ENCODE assay signal across 9 cellular contexts in the genomic region with DNA sequence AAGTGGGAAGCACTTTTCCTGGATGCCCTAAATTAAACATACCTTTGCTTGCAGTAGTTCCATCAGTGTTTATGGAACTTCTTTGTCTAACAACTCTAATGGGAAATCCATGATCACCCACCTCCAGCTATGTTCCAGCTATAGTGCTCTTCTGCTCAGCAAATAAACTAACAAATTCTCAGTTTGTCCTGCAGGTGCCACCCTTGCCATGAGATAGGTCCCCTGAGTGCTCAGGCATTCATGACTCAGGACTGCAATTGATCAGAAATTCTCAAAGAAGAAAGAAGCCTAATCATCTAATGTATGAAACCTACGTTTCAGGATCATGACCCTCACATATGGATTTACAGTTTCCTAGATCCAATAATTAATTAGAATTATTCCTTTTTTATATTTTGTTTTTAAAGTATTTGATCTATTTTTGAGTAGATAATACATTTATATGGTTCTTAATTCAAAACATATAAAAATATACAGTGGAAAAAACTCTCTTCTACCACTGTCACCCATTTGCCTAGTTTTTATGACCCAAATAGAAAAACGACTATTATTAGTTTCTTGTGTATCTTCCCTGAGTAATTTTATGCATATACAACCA. TPM values are rescaled to one million over a fixed set of nuclear protein-coding genes. Genes with fewer than 3 reads are reported as not detected.
DNase-seq lines count a peak whose midpoint lies in the region; ATAC-seq and TF ChIP-seq lines count a peak whose summit lies in the region.
"Had no signal": no experiment of that assay in that cellular context is flagged by ENCODE, and none has a peak within 500 bp of the region (broad histone marks: within the 10 kb centered on the region; RNA-seq: fewer than 3 reads in every experiment).

No MANE protein-coding gene starts in this region.

- intact Hi-C loops in activated CD4-positive, alpha-beta T cell treated with anti-CD3 and anti-CD28 coated beads, Interleukin-2, amount 10 ng/mL, durations not matched to agents 24 days and 14 days (cut with micrococcal nuclease), result loop anchor here (2.0 kb wide), 1 partner anchor 147 kb away; no protein-coding TSS in a partner anchor

- no peaks in the 10 kb centered on the region for H3K9me3 ChIP-seq in parathyroid adenoma (ENCODE audit: control insufficient read depth, low read length)
- H3K9me3 ChIP-seq: mucosa of descending colon had no signal

- no peaks in the 10 kb centered on the region for H3K36me3 ChIP-seq in parathyroid adenoma (ENCODE audit: control insufficient read depth, insufficient read depth, low read length)

- no peak overlapping the region for H3K4me2 ChIP-seq in parathyroid adenoma (ENCODE audit: low read length)

- H3K27ac ChIP-seq in parathyroid adenoma, result no peak overlapping the region

- H3K79me2 ChIP-seq in parathyroid adenoma, result no peaks in the 10 kb centered on the region

- DNase-seq in Caki2 (ENCODE audit: low read depth) (peak; percentile 25), LoVo (ENCODE audit: low spot score) (peak; percentile 61), SHP77 (lab: John Stamatoyannopoulos, UW) (peak; percentile 67 to 89), foreskin melanocyte (peak; percentile 35)
- DNase-seq in activated CD4-positive, alpha-beta T cell treated with anti-CD3 and anti-CD28 coated beads, Interleukin-2, amount 10 ng/mL, durations not matched to agents 24 days and 14 days, result no peak

- no peaks in the 10 kb centered on the region for H3K27me3 Mint-ChIP-seq in activated CD4-positive, alpha-beta T cell treated with anti-CD3 and anti-CD28 coated beads, Interleukin-2, amount 10 ng/mL, durations not matched to agents 24 days and 14 days

- ATAC-seq in GM19328 (IDR thresholded peaks at IDR 0.05; ENCODE audit: unreplicated experiment) (peak; percentile 54), HG02884 (IDR thresholded peaks at IDR 0.05; ENCODE audit: unreplicated experiment) (no peak)
- ATAC-seq: mucosa of descending colon had no signal

- no peaks in the 10 kb centered on the region for H3K27me3 ChIP-seq in parathyroid adenoma (ENCODE audit: control insufficient read depth, insufficient read depth, low read length)

- H3K27ac Mint-ChIP-seq in activated CD4-positive, alpha-beta T cell treated with anti-CD3 and anti-CD28 coated beads, Interleukin-2, amount 10 ng/mL, durations not matched to agents 24 days and 14 days, result no peak overlapping the region

- H3K9me3 Mint-ChIP-seq in activated CD4-positive, alpha-beta T cell treated with anti-CD3 and anti-CD28 coated beads, Interleukin-2, amount 10 ng/mL, durations not matched to agents 24 days and 14 days, result no peaks in the 10 kb centered on the region

- no peaks in the 10 kb centered on the region for H3K4me1 ChIP-seq in parathyroid adenoma

- no peak overlapping the region for H3K4me3 ChIP-seq in parathyroid adenoma (ENCODE audit: low read depth, low read length)
- H3K4me3 ChIP-seq: mucosa of descending colon had no signal

- peak; percentile 53 for TF ChIP-seq CTCF in parathyroid adenoma (IDR thresholded peaks at IDR 0.05)

- H3K36me3 Mint-ChIP-seq in activated CD4-positive, alpha-beta T cell treated with anti-CD3 and anti-CD28 coated beads, Interleukin-2, amount 10 ng/mL, durations not matched to agents 24 days and 14 days (ENCODE audit: low read depth), result no peaks in the 10 kb centered on the region

- H3K4me1 Mint-ChIP-seq in activated CD4-positive, alpha-beta T cell treated with anti-CD3 and anti-CD28 coated beads, Interleukin-2, amount 10 ng/mL, durations not matched to agents 24 days and 14 days, result no peaks in the 10 kb centered on the region

- no peak overlapping the region for H3K9ac ChIP-seq in parathyroid adenoma

- no peak overlapping the region for H3K4me3 Mint-ChIP-seq in activated CD4-positive, alpha-beta T cell treated with anti-CD3 and anti-CD28 coated beads, Interleukin-2, amount 10 ng/mL, durations not matched to agents 24 days and 14 days

- in situ Hi-C loops in Caki2 (cut with HindIII; ENCODE audit: low pct_unique_long_range_greater_than_20kb, low sequenced_read_pairs), result no loop called here

- no peak overlapping the region for H2AFZ ChIP-seq in parathyroid adenoma

RNA-seq across cellular contexts. Expression of a gene that starts 48.7 kb away (rescaled TPM):
- 0.03 TPM in 1 of 2 replicates, not detected in the other for total RNA-seq in Caki2 (2014; rRNA removed; shearing (Covaris generic); ENCODE audit: low replicate concordance)
- total RNA-seq in activated CD4-positive, alpha-beta T cell treated with anti-CD3 and anti-CD28 coated beads, Interleukin-2, amount 10 ng/mL, durations not matched to agents 24 days and 14 days, result not detected in 2 replicates
